In genomic region chr10:54477738-54478137, GRCh38 we compare ENCODE assay signal across 20 cellular contexts.
DNase-seq lines count a peak whose midpoint lies in the region; ATAC-seq, FAIRE-seq and TF ChIP-seq lines count a peak whose summit lies in the region.
"Had no signal": no experiment of that assay in that cellular context is flagged by ENCODE, and none has a peak within 500 bp of the region (broad histone marks: within the 10 kb centered on the region; RNA-seq: fewer than 3 reads in every experiment).

No MANE protein-coding gene starts in this region.

- FAIRE-seq in HepG2 (lab: Jason Lieb, UNC) = no peak
- FAIRE-seq in K562 (lab: Jason Lieb, UNC) = no peak
- FAIRE-seq: A549, GM12878, GM12892, GM18507 had no signal

- H3K4me3 ChIP-seq in HepG2 (replicated peaks in 1 of 3; ENCODE audit: insufficient read depth in 1 of 3, low read depth in 2 of 3, low read length in 3 of 3) = no peak overlapping the region
- no peak overlapping the region for H3K4me3 ChIP-seq in right lobe of liver
- H3K4me3 ChIP-seq in K562 = no peak overlapping the region
- H3K4me3 ChIP-seq: A549; BLaER1 treated with 17β-estradiol and CSF1 and Interleukin-3, amounts not matched to agents 10 nM and 100 nM; GM12878 had no signal

- H3K79me2 ChIP-seq in HepG2 (ENCODE audit: insufficient read depth, low read length) = no peaks in the 10 kb centered on the region
- no peaks in the 10 kb centered on the region for H3K79me2 ChIP-seq in K562 (ENCODE audit: control insufficient read depth, insufficient read depth, low read length)

- TF ChIP-seq POLR2A in HepG2 (IDR thresholded peaks at IDR 0.05; ENCODE audit: insufficient read depth in 1 of 2, low read depth in 2 of 2, low read length in 2 of 2) (no peak), right lobe of liver (IDR thresholded peaks at IDR 0.05) (no peak), K562 (conservative IDR thresholded peaks at IDR 0.05) (no peak)

- H2AFZ ChIP-seq in HepG2 (ENCODE audit: low read length) (no peak overlapping the region), K562 (ENCODE audit: low read depth, low read length) (no peak overlapping the region)

- DNase-seq in HepG2 (ENCODE audit: low spot score) (no peak), right lobe of liver (no peak), K562 (ENCODE audit: extremely low read depth in 1 of 4, low spot score in 3 of 4) (no peak), activated gamma-delta T cell treated with Interleukin-2 at 50 U/mL for 16 hours (no peak), DMS79 treated with DMSO at 0.1 percent for 48 hours (lab: John Stamatoyannopoulos, UW) (no peak)
- DNase-seq: AML-193; Caco-2; Calu3; CD4-positive, alpha-beta T cell; CD8-positive, alpha-beta T cell; DND-41; EL; GDM1 had no signal

- CTCF ChIA-PET in HepG2 (lab: Yijun Ruan, JAX; ENCODE audit: low intra/inter-chr PET ratio, low total read pairs) = no interaction called here
- CTCF ChIA-PET in K562 (lab: Yijun Ruan, JAX; ENCODE audit: low intra/inter-chr PET ratio) = no interaction called here

- TF ChIP-seq RAD21 in HepG2 (CRISPR knock-in tag; IDR thresholded peaks at IDR 0.05) = no peak
- no peak for TF ChIP-seq RAD21 in K562 (CRISPR knock-in tag; conservative IDR thresholded peaks at IDR 0.05 in 1 of 2, IDR thresholded peaks at IDR 0.05 in 1 of 2)

- no peaks in the 10 kb centered on the region for H3K9me3 ChIP-seq in HepG2 (ENCODE audit: low read length)
- H3K9me3 ChIP-seq in right lobe of liver = no peaks in the 10 kb centered on the region
- no peaks in the 10 kb centered on the region for H3K9me3 ChIP-seq in K562 (replicated peaks; ENCODE audit: control insufficient read depth, insufficient read depth, low read depth, low read length)
- H3K9me3 ChIP-seq: A549; BLaER1 treated with 17β-estradiol and CSF1 and Interleukin-3, amounts not matched to agents 10 nM and 100 nM; Caco-2 had no signal

- H3K9me1 ChIP-seq in K562 (ENCODE audit: control insufficient read depth, insufficient read depth, low read length) = no peaks in the 10 kb centered on the region

- H3K27ac ChIP-seq in HepG2 (ENCODE audit: extremely low read length, insufficient read depth, low read length) (no peak overlapping the region), right lobe of liver (no peak overlapping the region), K562 (ENCODE audit: extremely low read depth, low read depth, low read length) (no peak overlapping the region)
- H3K27ac ChIP-seq: 22Rv1; A549; BLaER1 treated with 17β-estradiol and CSF1 and Interleukin-3, amounts not matched to agents 10 nM and 100 nM; C4-2B had no signal

- intact Hi-C loops in HepG2 (cut with micrococcal nuclease; ENCODE audit: unreplicated experiment) (no loop called here), right lobe of liver (cut with DNase I) (no loop called here), K562 (cut with micrococcal nuclease) (no loop called here)

- TF ChIP-seq EP300 in HepG2 (IDR thresholded peaks at IDR 0.05; ENCODE audit: low read depth in 2 of 2, low read length in 2 of 2) (no peak), HepG2 (CRISPR knock-in tag; IDR thresholded peaks at IDR 0.05; ENCODE audit: borderline replicate concordance) (no peak), K562 (IDR thresholded peaks at IDR 0.05; ENCODE audit: low read length) (no peak)

- 14% methylated on average over 4 of the region's 4 CpGs for WGBS in HepG2 (ENCODE audit: low lambda C conversion rate)
- 65% methylated on average over 4 of the region's 4 CpGs for WGBS in right lobe of liver (ENCODE audit: insufficient coverage, low coverage, low lambda C conversion rate, missing lambda C conversion rate)
- WGBS in K562 (ENCODE audit: insufficient coverage, low coverage, missing lambda C conversion rate) = 4% methylated on average over 4 of the region's 4 CpGs

- in situ Hi-C loops in HepG2 (cut with HindIII; ENCODE audit: extremely low pct_ligation_motif_present, low pct_unique_long_range_greater_than_20kb) (no loop called here), K562 (cut with MboI) (no loop called here)

- H3K9ac ChIP-seq in HepG2 (ENCODE audit: insufficient read depth, low read depth, low read length) (no peak overlapping the region), K562 (ENCODE audit: insufficient read depth in 1 of 2, low read depth in 2 of 2, low read length in 2 of 2) (no peak overlapping the region)
- H3K9ac ChIP-seq: BLaER1 treated with 17β-estradiol and CSF1 and Interleukin-3, amounts not matched to agents 10 nM and 100 nM had no signal

- POLR2A ChIA-PET in HepG2 (lab: Yijun Ruan, JAX) = no interaction called here
- POLR2A ChIA-PET in K562 (lab: Yijun Ruan, JAX) = no interaction called here

- H4K20me1 ChIP-seq in HepG2 (ENCODE audit: insufficient read depth, low read length) = no peaks in the 10 kb centered on the region
- H4K20me1 ChIP-seq in K562 (replicated peaks; ENCODE audit: control insufficient read depth, insufficient read depth, low read length) = no peaks in the 10 kb centered on the region
- H4K20me1 ChIP-seq: BLaER1 treated with 17β-estradiol and CSF1 and Interleukin-3, amounts not matched to agents 10 nM and 100 nM had no signal

- ATAC-seq in HepG2 = no peak
- no peak for ATAC-seq in right lobe of liver
- no peak for ATAC-seq in K562
- ATAC-seq: A549; CD8-positive, alpha-beta T cell; GM12878 had no signal

- H3K27me3 ChIP-seq in HepG2 (ENCODE audit: control insufficient read depth in 1 of 2, insufficient read depth in 2 of 2, low read length in 2 of 2) (no peaks in the 10 kb centered on the region), right lobe of liver (no peaks in the 10 kb centered on the region), K562 (ENCODE audit: control insufficient read depth in 2 of 2, insufficient read depth in 2 of 2, low read length in 2 of 2) (no peaks in the 10 kb centered on the region)
- H3K27me3 ChIP-seq: BLaER1 treated with 17β-estradiol and CSF1 and Interleukin-3, amounts not matched to agents 10 nM and 100 nM had no signal

- H3K4me2 ChIP-seq in HepG2 (ENCODE audit: low read depth, low read length) (no peak overlapping the region), K562 (ENCODE audit: insufficient read depth, low read length) (no peak overlapping the region)
- H3K4me2 ChIP-seq: A549; BLaER1 treated with 17β-estradiol and CSF1 and Interleukin-3, amounts not matched to agents 10 nM and 100 nM had no signal

- H3K36me3 ChIP-seq in HepG2 (replicated peaks in 1 of 2; ENCODE audit: control insufficient read depth in 1 of 2, insufficient read depth in 2 of 2, low read length in 2 of 2) = no peaks in the 10 kb centered on the region
- no peaks in the 10 kb centered on the region for H3K36me3 ChIP-seq in right lobe of liver
- H3K36me3 ChIP-seq in K562 (ENCODE audit: control insufficient read depth, insufficient read depth, low read length) = no peaks in the 10 kb centered on the region
- H3K36me3 ChIP-seq: BLaER1 treated with 17β-estradiol and CSF1 and Interleukin-3, amounts not matched to agents 10 nM and 100 nM had no signal

- no peak for TF ChIP-seq CTCF in HepG2 (CRISPR knock-in tag; IDR thresholded peaks at IDR 0.05)
- TF ChIP-seq CTCF in right lobe of liver (IDR thresholded peaks at IDR 0.05) = no peak
- TF ChIP-seq CTCF in K562 (IDR thresholded peaks at IDR 0.05 in 2 of 3, conservative IDR thresholded peaks at IDR 0.05 in 1 of 3; ENCODE audit: insufficient read depth in 2 of 3, low read depth in 1 of 3, low read length in 3 of 3) = no peak

- H3K4me1 ChIP-seq in HepG2 (ENCODE audit: insufficient read depth, low read length) (no peaks in the 10 kb centered on the region), right lobe of liver (no peaks in the 10 kb centered on the region), K562 (replicated peaks in 1 of 2; ENCODE audit: control insufficient read depth in 2 of 2, insufficient read depth in 2 of 2, low read length in 2 of 2) (no peaks in the 10 kb centered on the region)
- H3K4me1 ChIP-seq: A549; BLaER1 treated with 17β-estradiol and CSF1 and Interleukin-3, amounts not matched to agents 10 nM and 100 nM; Caco-2 had no signal

- BruUV-seq in HepG2 (replicated peaks; lab: Mats Ljungman, UMichigan) = no TSS peak
- BruUV-seq in K562 (replicated peaks; lab: Mats Ljungman, UMichigan) = no TSS peak

TF ChIP-seq in HepG2, 621 proteins besides CTCF, POLR2A, EP300 and RAD21 (continues in another document):
- TF ChIP-seq IKZF5 (CRISPR knock-in tag; IDR thresholded peaks at IDR 0.05) = no peak
- no peak for TF ChIP-seq SP5 (CRISPR knock-in tag; IDR thresholded peaks at IDR 0.05; ENCODE audit: borderline replicate concordance, low read depth)
- no peak for TF ChIP-seq CENPT (CRISPR knock-in tag; IDR thresholded peaks at IDR 0.05; ENCODE audit: low read depth)
- peak; percentile 65; the same call in 1 of the 2 replicates for TF ChIP-seq CEBPB (IDR thresholded peaks at IDR 0.05; ENCODE audit: borderline replicate concordance, low read depth, low read length)

TF ChIP-seq in K562, 482 proteins besides CTCF, POLR2A, EP300 and RAD21:
- TF ChIP-seq ZBTB5 (IDR thresholded peaks at IDR 0.05) (no peak), CEBPB (tag; IDR thresholded peaks at IDR 0.05) (peak; percentile 55; the same call in 1 of the 2 replicates), CEBPG (CRISPR knock-in tag; IDR thresholded peaks at IDR 0.05) (no peak), CEBPG (tag; conservative IDR thresholded peaks at IDR 0.05 in 1 of 2, IDR thresholded peaks at IDR 0.05 in 1 of 2) (peak in 1 of 2 experiments; percentile 94; a peak in 2 of 4 replicates)

Comparison
In these comparisons a context has a peak if more than half of its experiments do, and no peak if none do; other contexts are left out.
1. Of the 241 proteins assayed by ChIP-seq in both HepG2 and K562: peak only in HepG2: none; only in K562: none; in both: CEBPB; in neither: 239; mixed calls (peak in some experiments, not most) for 1.